Comparison of ENCODE assay signal across 15 cellular contexts in the genomic region with DNA sequence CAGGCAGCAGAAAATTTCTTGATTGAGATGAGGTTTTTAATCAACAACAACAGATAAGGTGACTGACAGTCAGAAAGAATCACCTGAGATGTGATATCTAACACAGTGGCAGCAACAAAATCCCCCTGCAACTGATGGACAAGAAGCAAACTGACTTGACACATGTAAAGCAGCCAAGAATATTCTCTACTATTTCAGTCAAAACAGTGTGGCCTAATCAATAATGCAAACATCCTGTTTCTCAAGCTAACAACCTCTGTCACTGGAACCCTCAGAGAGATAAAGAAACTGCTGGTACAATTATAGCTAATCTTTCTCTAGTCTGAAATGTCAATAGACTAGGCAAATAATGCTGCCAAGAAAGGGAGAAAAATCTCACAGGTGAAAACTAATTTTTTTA. TPM values are rescaled to one million over a fixed set of nuclear protein-coding genes. Genes with fewer than 3 reads are reported as not detected.
A peak's percentile ranks its signal among the peaks of the same experiment; 100 is the strongest.
DNase-seq lines count a peak whose midpoint lies in the region; ATAC-seq and TF ChIP-seq lines count a peak whose summit lies in the region.
"Had no signal": no experiment of that assay in that cellular context is flagged by ENCODE, and none has a peak within 500 bp of the region (broad histone marks: within the 10 kb centered on the region; RNA-seq: fewer than 3 reads in every experiment).

No MANE protein-coding gene starts in this region.

- no peaks in the 10 kb centered on the region for H3K9me3 Mint-ChIP-seq in memory B cell
- H3K9me3 Mint-ChIP-seq: CD4-positive, CD25-positive, alpha-beta regulatory T cell; WTC11 had no signal

- H3K9me3 ChIP-seq in adrenal gland (replicated peaks in 1 of 3): no peaks in the 10 kb centered on the region

- H3K27me3 ChIP-seq in adrenal gland: no peaks in the 10 kb centered on the region

- H3K4me3 ChIP-seq in adrenal gland: no peak overlapping the region

- TF ChIP-seq POLR2A in adrenal gland (IDR thresholded peaks at IDR 0.05): no peak

- peaks cover 17% of the 10 kb centered on the region for H3K4me1 Mint-ChIP-seq in memory B cell

- intact Hi-C loops in adrenal gland (cut with DNase I): no loop called here

- H3K4me3 Mint-ChIP-seq in memory B cell: no peak overlapping the region
- H3K4me3 Mint-ChIP-seq: CD4-positive, CD25-positive, alpha-beta regulatory T cell; WTC11 had no signal

- peaks cover 1% of the 10 kb centered on the region for H3K27me3 Mint-ChIP-seq in memory B cell

- H3K36me3 Mint-ChIP-seq in memory B cell: no peaks in the 10 kb centered on the region
- H3K36me3 Mint-ChIP-seq: CD4-positive, CD25-positive, alpha-beta regulatory T cell; WTC11 had no signal

- H3K27ac ChIP-seq in adrenal gland: no peak overlapping the region

- H3K27ac Mint-ChIP-seq in memory B cell: peak overlapping the region; percentile 19
- H3K27ac Mint-ChIP-seq: CD4-positive, CD25-positive, alpha-beta regulatory T cell; WTC11 had no signal

- peak; percentile 92 for ATAC-seq in GM18909 (IDR thresholded peaks at IDR 0.05; ENCODE audit: poor library complexity, unreplicated experiment)
- ATAC-seq in HG02642 (IDR thresholded peaks at IDR 0.05; ENCODE audit: poor library complexity, unreplicated experiment): peak; percentile 71
- peak; percentile 92 for ATAC-seq in HG03439 (IDR thresholded peaks at IDR 0.05; ENCODE audit: unreplicated experiment)
- no peak for ATAC-seq in memory B cell (ENCODE audit: low read depth)
- ATAC-seq: right cardiac atrium, WTC11 had no signal

- TF ChIP-seq CTCF in adrenal gland (IDR thresholded peaks at IDR 0.05): no peak

- H3K36me3 ChIP-seq in adrenal gland (replicated peaks in 1 of 2): no peaks in the 10 kb centered on the region

- DNase-seq in memory B cell (ENCODE audit: low spot score in 2 of 2): no peak
- no peak for DNase-seq in activated CD8-positive, alpha-beta memory T cell treated with anti-CD3 and anti-CD28 coated beads, Interleukin-2, amount 50 U/mL, for 4 hours
- DNase-seq in SKM-1 (lab: John Stamatoyannopoulos, UW; ENCODE audit: unreplicated experiment): no peak
- DNase-seq in adrenal gland: no peak
- no peak for DNase-seq in activated T-cell treated with anti-CD3 and anti-CD28 coated beads for 4 hours
- DNase-seq: CD4-positive, CD25-positive, alpha-beta regulatory T cell; NCI-H524 treated with DMSO at 0.1 percent for 48 hours; right cardiac atrium; SHP77; substantia nigra had no signal

- no peaks in the 10 kb centered on the region for H3K4me1 ChIP-seq in adrenal gland (replicated peaks in 1 of 2)

RNA-seq across cellular contexts. Expression of gene CGA, which starts 4.6 kb away (rescaled TPM):
- total RNA-seq in adrenal gland: under 1 TPM in 3 of 8 donors, not detected in 5; 0.34 to 0.83 (median 0.46) TPM
- polyA plus RNA-seq in adrenal gland: under 1 TPM in 1 of 3 donors, not detected in 2; 0.29 TPM
- total RNA-seq: kidney epithelial cell, WTC11 had no signal
- polyA plus RNA-seq: CD4-positive, CD25-positive, alpha-beta regulatory T cell had no signal

RNA-seq across cellular contexts. Expression of gene ZNF292, which starts 55.9 kb away (rescaled TPM):
- total RNA-seq in adrenal gland: 10 to 100 TPM; 10.5 to 57.2 (median 31.0) TPM
- 10 to 100 TPM in 1 of 3 donors, 1 to 10 TPM in 2; 4.8 to 16.0 (median 9.8) TPM for polyA plus RNA-seq in adrenal gland
